In genomic region chr12:52428121-52428520, GRCh38 we compare ENCODE assay signal across 20 cellular contexts. TPM values are rescaled to one million over a fixed set of nuclear protein-coding genes. Genes with fewer than 3 reads are reported as not detected.
"Had no signal": no experiment of that assay in that cellular context is flagged by ENCODE, and none has a peak within 500 bp of the region (broad histone marks: within the 10 kb centered on the region; RNA-seq: fewer than 3 reads in every experiment).

No MANE protein-coding gene starts in this region.

- ATAC-seq: activated T-helper 17 cell treated with anti-CD3 and anti-CD28 coated beads, Interleukin-2, amount 50 U/mL, for 72 hours; gastrocnemius medialis; heart left ventricle; naive thymus-derived CD8-positive, alpha-beta T cell; stimulated activated naive CD8-positive, alpha-beta T cell treated with anti-CD3 and anti-CD28 coated beads, Interleukin-15, Interleukin-2, amounts not matched to agents 100 U/mL and 50 U/mL, for 24 hours had no signal

- H3K36me3 ChIP-seq: cardiac muscle cell, gastrocnemius medialis, heart left ventricle, suprapubic skin, upper lobe of left lung had no signal

- H3K9me3 Mint-ChIP-seq: activated naive CD4-positive, alpha-beta T cell treated with anti-CD3 and anti-CD28 coated beads, Interleukin-2, amount 10 ng/mL, durations not matched to agents 7 days and 5 days; activated T-helper 17 cell treated with anti-CD3 and anti-CD28 coated beads, Interleukin-2, amount 50 U/mL, for 72 hours; immature natural killer cell; naive thymus-derived CD8-positive, alpha-beta T cell; T-helper 2 cell treated with Interferon-gamma antibody and Interleukin-4, amounts not matched to agents 5 μg/mL and 100 μg/mL, for 36 hours had no signal

- H3K4me3 ChIP-seq: cardiac muscle cell, gastrocnemius medialis, heart left ventricle, suprapubic skin, upper lobe of left lung had no signal

- H3K4me1 ChIP-seq: gastrocnemius medialis, upper lobe of left lung had no signal

- H3K27ac ChIP-seq: cardiac muscle cell, gastrocnemius medialis, heart left ventricle, suprapubic skin, upper lobe of left lung had no signal

- H3K4me1 Mint-ChIP-seq: activated naive CD4-positive, alpha-beta T cell treated with anti-CD3 and anti-CD28 coated beads, Interleukin-2, amount 10 ng/mL, durations not matched to agents 7 days and 5 days; activated T-helper 17 cell treated with anti-CD3 and anti-CD28 coated beads, Interleukin-2, amount 50 U/mL, for 72 hours; immature natural killer cell had no signal

- H3K4me3 Mint-ChIP-seq: activated naive CD4-positive, alpha-beta T cell treated with anti-CD3 and anti-CD28 coated beads, Interleukin-2, amount 10 ng/mL, durations not matched to agents 7 days and 5 days; activated T-helper 17 cell treated with anti-CD3 and anti-CD28 coated beads, Interleukin-2, amount 50 U/mL, for 72 hours; immature natural killer cell; naive thymus-derived CD8-positive, alpha-beta T cell; T-helper 2 cell treated with Interferon-gamma antibody and Interleukin-4, amounts not matched to agents 5 μg/mL and 100 μg/mL, for 36 hours had no signal

- H3K27ac Mint-ChIP-seq: activated naive CD4-positive, alpha-beta T cell treated with anti-CD3 and anti-CD28 coated beads, Interleukin-2, amount 10 ng/mL, durations not matched to agents 7 days and 5 days; activated T-helper 17 cell treated with anti-CD3 and anti-CD28 coated beads, Interleukin-2, amount 50 U/mL, for 72 hours; immature natural killer cell; naive thymus-derived CD8-positive, alpha-beta T cell; T-helper 2 cell treated with Interferon-gamma antibody and Interleukin-4, amounts not matched to agents 5 μg/mL and 100 μg/mL, for 36 hours had no signal

- H3K9me3 ChIP-seq: gastrocnemius medialis, heart left ventricle, suprapubic skin, upper lobe of left lung had no signal

- H3K36me3 Mint-ChIP-seq: activated naive CD4-positive, alpha-beta T cell treated with anti-CD3 and anti-CD28 coated beads, Interleukin-2, amount 10 ng/mL, durations not matched to agents 7 days and 5 days; immature natural killer cell; naive thymus-derived CD8-positive, alpha-beta T cell had no signal

- DNase-seq: activated naive CD4-positive, alpha-beta T cell treated with anti-CD3 and anti-CD28 coated beads, Interleukin-2, amount 10 ng/mL, durations not matched to agents 7 days and 5 days; erythroblast; gastrocnemius medialis; heart left ventricle; immature natural killer cell; mesenchymal stem cell; naive thymus-derived CD8-positive, alpha-beta T cell; stimulated activated CD4-positive, alpha-beta T cell treated with anti-CD3 and anti-CD28 coated beads, Interleukin-4, amount 100 ng/mL, for 4 hours; stimulated activated CD8-positive, alpha-beta memory T cell treated with anti-CD3 and anti-CD28 coated beads, Interleukin-4, amount 100 ng/mL, for 48 hours; stimulated activated naive CD8-positive, alpha-beta T cell treated with anti-CD3 and anti-CD28 coated beads, Interleukin-15, Interleukin-2, amounts not matched to agents 100 U/mL and 50 U/mL, for 24 hours; upper lobe of left lung had no signal

- H3K27me3 ChIP-seq: upper lobe of left lung had no signal

RNA-seq across cellular contexts. Expression of gene KRT75, which starts 6.0 kb away (rescaled TPM):
- total RNA-seq: activated T-helper 17 cell treated with anti-CD3 and anti-CD28 coated beads, Interleukin-2, amount 50 U/mL, for 72 hours; cardiac muscle cell; dermis microvascular lymphatic vessel endothelial cell; gastrocnemius medialis; heart left ventricle; liver; mucosa of gallbladder; naive thymus-derived CD8-positive, alpha-beta T cell; skeletal muscle tissue; upper lobe of left lung had no signal
- polyA plus RNA-seq: cardiac muscle cell; heart left ventricle; immature natural killer cell; liver; naive thymus-derived CD8-positive, alpha-beta T cell had no signal

RNA-seq across cellular contexts. Expression of gene KRT82, which starts 22.0 kb away (rescaled TPM):
- total RNA-seq: activated T-helper 17 cell treated with anti-CD3 and anti-CD28 coated beads, Interleukin-2, amount 50 U/mL, for 72 hours; cardiac muscle cell; dermis microvascular lymphatic vessel endothelial cell; gastrocnemius medialis; heart left ventricle; liver; mucosa of gallbladder; naive thymus-derived CD8-positive, alpha-beta T cell; skeletal muscle tissue; upper lobe of left lung had no signal
- polyA plus RNA-seq: adipose tissue; cardiac muscle cell; heart left ventricle; immature natural killer cell; liver; naive thymus-derived CD8-positive, alpha-beta T cell had no signal

RNA-seq across cellular contexts. Expression of gene KRT6B, which starts 23.8 kb away (rescaled TPM):
- total RNA-seq: activated T-helper 17 cell treated with anti-CD3 and anti-CD28 coated beads, Interleukin-2, amount 50 U/mL, for 72 hours; cardiac muscle cell; dermis microvascular lymphatic vessel endothelial cell; gastrocnemius medialis; heart left ventricle; mucosa of gallbladder; naive thymus-derived CD8-positive, alpha-beta T cell; skeletal muscle tissue had no signal
- polyA plus RNA-seq: heart left ventricle; liver; naive thymus-derived CD8-positive, alpha-beta T cell had no signal

RNA-seq across cellular contexts. Expression of gene KRT84, which starts 42.7 kb away (rescaled TPM):
- total RNA-seq: activated T-helper 17 cell treated with anti-CD3 and anti-CD28 coated beads, Interleukin-2, amount 50 U/mL, for 72 hours; cardiac muscle cell; dermis microvascular lymphatic vessel endothelial cell; gastrocnemius medialis; heart left ventricle; liver; mucosa of gallbladder; naive thymus-derived CD8-positive, alpha-beta T cell; skeletal muscle tissue; upper lobe of left lung had no signal
- polyA plus RNA-seq: adipose tissue; cardiac muscle cell; heart left ventricle; immature natural killer cell; liver; naive thymus-derived CD8-positive, alpha-beta T cell had no signal

RNA-seq across cellular contexts. Expression of gene KRT6C, which starts 45.5 kb away (rescaled TPM):
- total RNA-seq: activated T-helper 17 cell treated with anti-CD3 and anti-CD28 coated beads, Interleukin-2, amount 50 U/mL, for 72 hours; cardiac muscle cell; dermis microvascular lymphatic vessel endothelial cell; gastrocnemius medialis; heart left ventricle; mucosa of gallbladder; naive thymus-derived CD8-positive, alpha-beta T cell; skeletal muscle tissue; upper lobe of left lung had no signal
- polyA plus RNA-seq: cardiac muscle cell; heart left ventricle; immature natural killer cell; liver; naive thymus-derived CD8-positive, alpha-beta T cell had no signal
